Comparison of ENCODE assay signal across 8 cellular contexts in the genomic region with DNA sequence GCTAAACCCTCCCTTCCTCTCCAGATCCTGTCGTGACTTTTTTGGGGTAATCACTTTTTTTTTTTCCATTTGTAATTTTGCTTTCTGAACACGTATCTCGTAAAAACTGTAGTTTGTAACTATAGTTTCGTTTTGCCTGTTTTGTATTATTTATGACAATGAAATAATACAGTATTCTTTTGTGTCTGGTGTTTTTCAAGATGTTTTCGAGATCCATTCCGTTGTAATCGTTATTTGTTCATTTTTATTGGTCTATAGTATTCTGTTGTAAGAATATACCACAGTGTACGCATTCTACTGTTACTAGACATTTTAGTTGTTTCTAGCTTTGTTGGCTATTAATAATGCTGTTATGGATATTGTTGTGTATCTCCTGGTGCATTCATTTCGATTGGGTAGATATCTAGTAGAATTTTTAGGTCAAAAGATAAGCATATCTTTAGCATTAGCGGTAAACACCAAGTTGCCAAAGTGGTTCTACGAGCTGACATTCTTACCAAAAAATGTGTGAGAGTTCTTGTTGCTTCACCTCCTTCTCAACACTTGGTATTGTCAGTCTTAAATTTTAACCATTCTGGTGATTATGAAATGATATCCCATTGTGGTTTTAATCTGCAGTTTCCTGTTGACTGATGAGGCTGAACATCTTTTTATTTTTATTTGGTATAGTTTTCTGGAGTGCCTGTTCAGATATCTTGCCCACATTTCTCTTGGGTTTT.
A peak's percentile ranks its signal among the peaks of the same experiment; 100 is the strongest.
DNase-seq lines count a peak whose midpoint lies in the region; ATAC-seq, FAIRE-seq and TF ChIP-seq lines count a peak whose summit lies in the region.

No MANE protein-coding gene starts in this region.

- H3K27me3 ChIP-seq in endodermal cell (ENCODE audit: control insufficient read depth, insufficient read depth, low read length, poor library complexity, severe bottlenecking) (peaks cover 23% of the 10 kb centered on the region), ovary (no peaks in the 10 kb centered on the region)

- H3K9ac ChIP-seq in endodermal cell (ENCODE audit: extremely low read depth, low read length, poor library complexity, severe bottlenecking) = peak overlapping the region; percentile 45

- ATAC-seq in HG03378 (IDR thresholded peaks at IDR 0.05; ENCODE audit: unreplicated experiment) (no peak), HG03457 (IDR thresholded peaks at IDR 0.05; ENCODE audit: unreplicated experiment) (no peak), GM19351 (IDR thresholded peaks at IDR 0.05; ENCODE audit: unreplicated experiment) (no peak)

- no peaks in the 10 kb centered on the region for H3K4me1 ChIP-seq in endodermal cell (ENCODE audit: control insufficient read depth, insufficient read depth, low read length)
- peaks cover 4% of the 10 kb centered on the region for H3K4me1 ChIP-seq in ovary (ENCODE audit: insufficient read depth)

- TF ChIP-seq POLR2A in NB4 (IDR thresholded peaks at IDR 0.05; ENCODE audit: extremely low read depth, insufficient read length) (no peak), ovary (IDR thresholded peaks at IDR 0.05) (no peak)

- peaks cover 8% of the 10 kb centered on the region for H3K36me3 Mint-ChIP-seq in endodermal cell (ENCODE audit: low read depth)

- H3K27ac ChIP-seq in endodermal cell (ENCODE audit: low read depth, low read length) (no peak overlapping the region), ovary (peak overlapping the region in 1 of 2 donors; percentile 11)

- 71 to 87% methylated on average over 6 to 11 of the region's 11 CpGs for WGBS in endodermal cell (ENCODE audit: insufficient coverage in 1 of 2, insufficient read length in 1 of 2), 2 experiments
- WGBS in ovary, 3 donors = 31 to 36% (median 31%) methylated on average over 11 of the region's 11 CpGs

- peak overlapping the region; percentile 76 for H3K4me3 ChIP-seq in NB4 (ENCODE audit: low read depth, low read length)
- peak overlapping the region; percentile 92 for H3K4me3 ChIP-seq in endodermal cell (ENCODE audit: low read length)
- H3K4me3 ChIP-seq in ovary = peak overlapping the region; percentile 93

- peaks cover 40% of the 10 kb centered on the region for H3K27me3 Mint-ChIP-seq in endodermal cell (ENCODE audit: insufficient read depth)

- no peak for TF ChIP-seq CTCF in D721Med (IDR thresholded peaks at IDR 0.05; ENCODE audit: insufficient read depth, missing control alignments)
- TF ChIP-seq CTCF in NB4 (IDR thresholded peaks at IDR 0.05; ENCODE audit: low read depth, low read length) = no peak
- TF ChIP-seq CTCF in endodermal cell (conservative IDR thresholded peaks at IDR 0.05) = no peak
- TF ChIP-seq CTCF in ovary (IDR thresholded peaks at IDR 0.05) = no peak

- peaks cover 10% of the 10 kb centered on the region for H3K4me1 Mint-ChIP-seq in endodermal cell

- H3K4me3 Mint-ChIP-seq in endodermal cell = peak overlapping the region; percentile 80

- H3K27ac Mint-ChIP-seq in endodermal cell = no peak overlapping the region

- H3K36me3 ChIP-seq in endodermal cell (ENCODE audit: control insufficient read depth, insufficient read depth, low read length) (peaks cover 5% of the 10 kb centered on the region), ovary (no peaks in the 10 kb centered on the region)

- H3K9me3 Mint-ChIP-seq in endodermal cell = peaks cover 21% of the 10 kb centered on the region

- TF ChIP-seq EP300 in ovary (IDR thresholded peaks at IDR 0.05) = no peak

- intact Hi-C loops in ovary (cut with DNase I) = loop anchor here in 2 of 4 donors (10.0 kb wide), 1 partner anchor 222 kb away; no protein-coding TSS in a partner anchor

- peak; percentile 35 for FAIRE-seq in D721Med (lab: Jason Lieb, UNC)

- DNase-seq in D721Med (ENCODE audit: insufficient read length, low spot score) (no peak), NB4 (ENCODE audit: low read depth) (peak; percentile 31), endodermal cell (no peak), ovary (no peak), NCI-H2196 (lab: John Stamatoyannopoulos, UW; ENCODE audit: unreplicated experiment) (no peak)

- H3K9me3 ChIP-seq in endodermal cell (ENCODE audit: control insufficient read depth, low read length) = peaks cover 16% of the 10 kb centered on the region
- peaks cover 0 to 3% of the 10 kb centered on the region in 2 donors for H3K9me3 ChIP-seq in ovary
